18 cellular contexts compared by ENCODE assay signal in the genomic region with DNA sequence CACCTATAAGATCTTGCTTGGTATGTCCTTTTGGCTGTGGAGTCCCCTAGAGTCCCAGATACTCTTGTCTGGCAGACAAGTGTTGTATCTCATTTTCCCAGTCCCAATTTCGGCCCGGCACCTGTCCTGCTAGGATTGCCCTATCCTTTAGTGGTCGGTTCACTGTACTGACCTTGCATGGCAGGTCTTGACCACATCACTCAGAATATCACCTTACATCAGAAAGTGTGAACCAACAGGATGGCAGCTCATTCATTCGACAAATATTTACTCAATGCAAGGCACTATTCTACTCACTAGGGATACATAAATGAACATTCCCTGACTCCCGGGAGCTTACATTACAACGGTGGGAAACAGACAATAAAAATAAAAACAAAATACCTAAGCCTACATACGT. TPM values are rescaled to one million over a fixed set of nuclear protein-coding genes. Genes with fewer than 3 reads are reported as not detected.
DNase-seq lines count a peak whose midpoint lies in the region; ATAC-seq and TF ChIP-seq lines count a peak whose summit lies in the region.
"Had no signal": no experiment of that assay in that cellular context is flagged by ENCODE, and none has a peak within 500 bp of the region (broad histone marks: within the 10 kb centered on the region; RNA-seq: fewer than 3 reads in every experiment).

No MANE protein-coding gene starts in this region.

- H3K36me3 Mint-ChIP-seq in MCF 10A (ENCODE audit: insufficient read depth, unreplicated experiment) = peaks cover 4% of the 10 kb centered on the region
- H3K36me3 Mint-ChIP-seq in CD8-positive, alpha-beta memory T cell = no peaks in the 10 kb centered on the region
- H3K36me3 Mint-ChIP-seq: activated naive CD8-positive, alpha-beta T cell; naive thymus-derived CD8-positive, alpha-beta T cell had no signal

- peak overlapping the region; percentile 8; the same call in 1 of the 2 replicates for H2AFZ ChIP-seq in PC-3 (ENCODE audit: low read length)

- peak; percentile 68 for ATAC-seq in PC-3
- no peak for ATAC-seq in GM21619 (IDR thresholded peaks at IDR 0.05; ENCODE audit: unreplicated experiment)
- ATAC-seq: naive thymus-derived CD8-positive, alpha-beta T cell had no signal

- no peak for DNase-seq in MCF 10A (ENCODE audit: unreplicated experiment)
- no peak for DNase-seq in breast epithelium (ENCODE audit: low spot score in 2 of 2)
- DNase-seq in PC-3 = peak; percentile 86
- no peak for DNase-seq in thyroid gland
- no peak for DNase-seq in CD8-positive, alpha-beta memory T cell
- DNase-seq in glomerular visceral epithelial cell (ENCODE audit: extremely low spot score) = no peak
- DNase-seq: activated CD4-positive, alpha-beta T cell treated with anti-CD3 and anti-CD28 coated beads, Interleukin-2, amount 10 ng/mL, durations not matched to agents 24 days and 14 days; activated T-cell treated with anti-CD3 and anti-CD28 coated beads, Interleukin-2, amount 50 U/mL, for 1 hour; glutamatergic neuron; naive thymus-derived CD8-positive, alpha-beta T cell; NCI-H1105 treated with DMSO at 0.1 percent for 48 hours; retina; stimulated activated CD4-positive, alpha-beta T cell treated with anti-CD3 and anti-CD28 coated beads, Interleukin-4, amount 100 ng/mL, for 1 hour had no signal

- H3K27ac ChIP-seq in breast epithelium = no peak overlapping the region
- H3K27ac ChIP-seq in PC-3 (ENCODE audit: low read length) = peak overlapping the region; percentile 60
- H3K27ac ChIP-seq in iPS-18a (ENCODE audit: low read length) = no peak overlapping the region
- peak overlapping the region; percentile 0 to 33 (median 10) for H3K27ac ChIP-seq in thyroid gland
- no peak overlapping the region for H3K27ac ChIP-seq in CD8-positive, alpha-beta memory T cell (ENCODE audit: low read depth, low read length)

- peaks cover 46% of the 10 kb centered on the region for H3K4me1 Mint-ChIP-seq in MCF 10A (ENCODE audit: insufficient read depth, unreplicated experiment)
- H3K4me1 Mint-ChIP-seq in CD8-positive, alpha-beta memory T cell = peaks cover 19 to 36% (median 34%) of the 10 kb centered on the region in 3 donors

- H3K4me3 Mint-ChIP-seq in MCF 10A (ENCODE audit: unreplicated experiment) = no peak overlapping the region
- H3K4me3 Mint-ChIP-seq in CD8-positive, alpha-beta memory T cell = no peak overlapping the region
- H3K4me3 Mint-ChIP-seq: activated CD4-positive, alpha-beta T cell treated with anti-CD3 and anti-CD28 coated beads, Interleukin-2, amount 10 ng/mL, durations not matched to agents 24 days and 14 days; activated naive CD8-positive, alpha-beta T cell; central memory CD8-positive, alpha-beta T cell; naive thymus-derived CD8-positive, alpha-beta T cell had no signal

- H3K27ac Mint-ChIP-seq in MCF 10A (ENCODE audit: low read depth, unreplicated experiment) = peak overlapping the region; percentile 5
- H3K27ac Mint-ChIP-seq in CD8-positive, alpha-beta memory T cell = no peak overlapping the region
- H3K27ac Mint-ChIP-seq: activated CD4-positive, alpha-beta T cell treated with anti-CD3 and anti-CD28 coated beads, Interleukin-2, amount 10 ng/mL, durations not matched to agents 24 days and 14 days; activated naive CD8-positive, alpha-beta T cell; naive thymus-derived CD8-positive, alpha-beta T cell had no signal

- H3K27me3 ChIP-seq in breast epithelium (no peaks in the 10 kb centered on the region), PC-3 (ENCODE audit: low read length) (no peaks in the 10 kb centered on the region), iPS-18a (ENCODE audit: control insufficient read depth, insufficient read depth, low read length) (no peaks in the 10 kb centered on the region), thyroid gland (no peaks in the 10 kb centered on the region)
- no peaks in the 10 kb centered on the region for H3K27me3 ChIP-seq in CD8-positive, alpha-beta memory T cell (ENCODE audit: insufficient read depth, low read length, poor library complexity, severe bottlenecking)

- no peaks in the 10 kb centered on the region for H3K27me3 Mint-ChIP-seq in MCF 10A (ENCODE audit: insufficient read depth, unreplicated experiment)
- H3K27me3 Mint-ChIP-seq in CD8-positive, alpha-beta memory T cell = no peaks in the 10 kb centered on the region
- H3K27me3 Mint-ChIP-seq: central memory CD8-positive, alpha-beta T cell had no signal

- H3K79me2 ChIP-seq in PC-3 (ENCODE audit: low read length) = no peaks in the 10 kb centered on the region

- H3F3A ChIP-seq in PC-3 (ENCODE audit: low read length, unreplicated experiment) = no peaks in the 10 kb centered on the region

- TF ChIP-seq POLR2A in breast epithelium (IDR thresholded peaks at IDR 0.05) (no peak), thyroid gland (IDR thresholded peaks at IDR 0.05) (no peak)

- no peaks in the 10 kb centered on the region for H3K9me3 Mint-ChIP-seq in MCF 10A (ENCODE audit: unreplicated experiment)
- no peaks in the 10 kb centered on the region for H3K9me3 Mint-ChIP-seq in CD8-positive, alpha-beta memory T cell
- H3K9me3 Mint-ChIP-seq: activated CD4-positive, alpha-beta T cell treated with anti-CD3 and anti-CD28 coated beads, Interleukin-2, amount 10 ng/mL, durations not matched to agents 24 days and 14 days; central memory CD8-positive, alpha-beta T cell; naive thymus-derived CD8-positive, alpha-beta T cell had no signal

- CTCF ChIA-PET in MCF 10A (lab: Yijun Ruan, JAX) (interaction anchor here (0.6 to 8.3 kb wide), 10 partner anchors 39 to 1910 kb away, joined by 3 to 103 read pairs (median 4); partner anchors contain the start of gene GTPBP8), PC-3 (lab: Charles Lee) (interaction anchor here (0.6 to 1.5 kb wide), 2 partner anchors 88 to 344 kb away, joined by 4 to 5 read pairs; partner anchors contain the start of gene GTPBP8)
- CTCF ChIA-PET in CD8-positive, alpha-beta memory T cell (lab: Charles Lee) = no interaction called here

- peak overlapping the region; percentile 69 for H3K4me2 ChIP-seq in PC-3 (ENCODE audit: low read length)

- H3K4me1 ChIP-seq in breast epithelium (no peaks in the 10 kb centered on the region), PC-3 (ENCODE audit: insufficient read depth, low read length) (peaks cover 73% of the 10 kb centered on the region), iPS-18a (ENCODE audit: control insufficient read depth, low read depth, low read length) (peaks cover 37% of the 10 kb centered on the region), thyroid gland (peaks cover 25 to 37% of the 10 kb centered on the region in 2 donors)
- peaks cover 10% of the 10 kb centered on the region for H3K4me1 ChIP-seq in CD8-positive, alpha-beta memory T cell (ENCODE audit: insufficient read depth, low read length)

- POLR2A ChIA-PET in MCF 10A (lab: Yijun Ruan, JAX) (interaction anchor here (0.8 to 1.4 kb wide), 4 partner anchors 25 to 345 kb away, joined by 3 to 4 read pairs (median 4); no protein-coding TSS in a partner anchor), PC-3 (lab: Charles Lee; ENCODE audit: unreplicated experiment) (interaction anchor here (0.7 kb wide), 1 partner anchor 42 kb away, joined by 4 read pairs; no protein-coding TSS in a partner anchor)
- POLR2A ChIA-PET in CD8-positive, alpha-beta memory T cell (lab: Charles Lee) = no interaction called here

- H4K20me1 ChIP-seq in PC-3 (ENCODE audit: low read length) = no peaks in the 10 kb centered on the region

- no peak for TF ChIP-seq CTCF in MCF 10A (IDR thresholded peaks at IDR 0.05; ENCODE audit: unreplicated experiment)
- TF ChIP-seq CTCF in breast epithelium (IDR thresholded peaks at IDR 0.05) = no peak
- TF ChIP-seq CTCF in PC-3 (conservative IDR thresholded peaks at IDR 0.05; ENCODE audit: low read depth, low read length) = no peak
- no peak for TF ChIP-seq CTCF in thyroid gland (IDR thresholded peaks at IDR 0.05)

- BruUV-seq in MCF 10A (replicated peaks; lab: Mats Ljungman, UMichigan) (no TSS peak), PC-3 (replicated peaks; lab: Mats Ljungman, UMichigan) (no TSS peak)

- H3K36me3 ChIP-seq in breast epithelium (no peaks in the 10 kb centered on the region), PC-3 (ENCODE audit: low read depth, low read length) (no peaks in the 10 kb centered on the region), iPS-18a (ENCODE audit: control insufficient read depth, low read depth, low read length) (no peaks in the 10 kb centered on the region), thyroid gland (no peaks in the 10 kb centered on the region)
- H3K36me3 ChIP-seq in CD8-positive, alpha-beta memory T cell (ENCODE audit: insufficient read depth, low read length) = no peaks in the 10 kb centered on the region

- H3K9me2 ChIP-seq in PC-3 (replicated peaks; ENCODE audit: low read length) = no peaks in the 10 kb centered on the region

- H3K9ac ChIP-seq in PC-3 (ENCODE audit: low read length) = no peak overlapping the region
- no peak overlapping the region for H3K9ac ChIP-seq in iPS-18a (ENCODE audit: low read length)

- 61 to 68% methylated on average over 7 of the region's 7 CpGs for WGBS in thyroid gland, 2 donors

- H3K4me3 ChIP-seq in breast epithelium (no peak overlapping the region), PC-3 (ENCODE audit: low read length) (peak overlapping the region; percentile 42), iPS-18a (ENCODE audit: low read length) (peak overlapping the region; percentile 22), thyroid gland (replicated peaks in 1 of 3) (no peak overlapping the region)
- H3K4me3 ChIP-seq in CD8-positive, alpha-beta memory T cell (ENCODE audit: low read length) = no peak overlapping the region

- intact Hi-C loops in MCF 10A (cut with micrococcal nuclease) = no loop called here
- intact Hi-C loops in breast epithelium (cut with DNase I; ENCODE audit: low total_unique reads) = no loop called here
- intact Hi-C loops in PC-3 (cut with micrococcal nuclease) = no loop called here
- intact Hi-C loops in thyroid gland (cut with DNase I) = no loop called here

- H3K9me3 ChIP-seq in breast epithelium = no peaks in the 10 kb centered on the region
- H3K9me3 ChIP-seq in PC-3 (ENCODE audit: low read length) = no peaks in the 10 kb centered on the region
- H3K9me3 ChIP-seq in iPS-18a (ENCODE audit: control insufficient read depth, low read depth, low read length) = no peaks in the 10 kb centered on the region
- no peaks in the 10 kb centered on the region for H3K9me3 ChIP-seq in thyroid gland
- H3K9me3 ChIP-seq in CD8-positive, alpha-beta memory T cell (ENCODE audit: low read length) = no peaks in the 10 kb centered on the region

RNA-seq across cellular contexts. Expression of gene CCDC80, which starts 5.7 kb away (rescaled TPM):
- 10.4 and 19.4 TPM in 2 replicates for total RNA-seq in MCF 10A (2022)
- 100 to 1,000 TPM in 1 of 3 donors, 10 to 100 TPM in 2; 38.7 to 430 (median 42.0) TPM for total RNA-seq in breast epithelium
- total RNA-seq in PC-3 (2014; rRNA removed) = 17.0 and 20.4 TPM in 2 replicates
- 100 to 1,000 TPM in 1 of 4 donors, 10 to 100 TPM in 3; 41.5 to 100 (median 63.7) TPM for total RNA-seq in thyroid gland
- not detected for total RNA-seq in CD8-positive, alpha-beta memory T cell
- polyA plus RNA-seq in CD8-positive, alpha-beta memory T cell = 0.02 TPM
- total RNA-seq: activated CD4-positive, alpha-beta T cell treated with anti-CD3 and anti-CD28 coated beads, Interleukin-2, amount 10 ng/mL, durations not matched to agents 24 days and 14 days; naive thymus-derived CD8-positive, alpha-beta T cell; T-helper 2 cell treated with Interferon-gamma antibody and Interleukin-4, amounts not matched to agents 100 ng/mL and 5 ng/mL, for 36 hours had no signal

Comparison
In these comparisons a context has a peak if more than half of its experiments do, and no peak if none do; other contexts are left out.
1. H3K27ac ChIP-seq: peak in PC-3 (single experiment) and thyroid gland (3 of 3); none in breast epithelium (0 of 2), iPS-18a (single experiment) and CD8-positive, alpha-beta memory T cell (single experiment).
2. H3K4me3 ChIP-seq: peak in PC-3 (single experiment) and iPS-18a (single experiment); none in breast epithelium (0 of 3), thyroid gland (0 of 3) and CD8-positive, alpha-beta memory T cell (single experiment).
3. RNA of gene CCDC80, which starts 5.7 kb away (total RNA-seq): 41.5 to 100 TPM in thyroid gland, 38.7 to 430 TPM in breast epithelium, 10.4 to 19.4 TPM in MCF 10A and 17.0 to 20.4 TPM in PC-3; not detected in CD8-positive, alpha-beta memory T cell; every median in the first group is over 10 times any median in the second.